Comparison of ENCODE assay signal across 1 cellular context in the genomic region with DNA sequence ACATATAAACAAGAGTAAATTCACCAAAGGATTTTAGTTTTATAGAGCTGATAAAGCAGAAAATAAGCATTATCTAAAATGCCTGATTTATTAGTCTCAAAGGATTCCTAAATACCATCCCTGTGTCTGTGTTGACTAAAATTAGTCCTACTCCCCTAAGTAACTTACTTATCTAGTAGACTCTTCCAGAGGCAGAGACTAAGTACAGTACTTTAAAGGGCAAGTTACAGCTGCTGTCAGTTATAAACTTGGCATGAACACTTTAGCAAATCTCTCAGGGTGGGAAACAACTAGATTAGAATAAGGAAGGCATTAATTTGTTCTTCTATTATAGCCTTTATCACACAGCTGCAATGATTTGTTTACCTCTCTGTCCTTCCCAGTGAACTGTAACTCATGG.
TF ChIP-seq lines count a peak whose summit lies in the region.

No MANE protein-coding gene starts in this region.

TF ChIP-seq in GM12878, 131 proteins besides CTCF, POLR2A, EP300 and RAD21 (continued from another document):
- TF ChIP-seq TCF3 (IDR thresholded peaks at IDR 0.05; ENCODE audit: borderline replicate concordance, insufficient read depth, low read depth, low read length), result no peak
- TF ChIP-seq, protein P1, sequence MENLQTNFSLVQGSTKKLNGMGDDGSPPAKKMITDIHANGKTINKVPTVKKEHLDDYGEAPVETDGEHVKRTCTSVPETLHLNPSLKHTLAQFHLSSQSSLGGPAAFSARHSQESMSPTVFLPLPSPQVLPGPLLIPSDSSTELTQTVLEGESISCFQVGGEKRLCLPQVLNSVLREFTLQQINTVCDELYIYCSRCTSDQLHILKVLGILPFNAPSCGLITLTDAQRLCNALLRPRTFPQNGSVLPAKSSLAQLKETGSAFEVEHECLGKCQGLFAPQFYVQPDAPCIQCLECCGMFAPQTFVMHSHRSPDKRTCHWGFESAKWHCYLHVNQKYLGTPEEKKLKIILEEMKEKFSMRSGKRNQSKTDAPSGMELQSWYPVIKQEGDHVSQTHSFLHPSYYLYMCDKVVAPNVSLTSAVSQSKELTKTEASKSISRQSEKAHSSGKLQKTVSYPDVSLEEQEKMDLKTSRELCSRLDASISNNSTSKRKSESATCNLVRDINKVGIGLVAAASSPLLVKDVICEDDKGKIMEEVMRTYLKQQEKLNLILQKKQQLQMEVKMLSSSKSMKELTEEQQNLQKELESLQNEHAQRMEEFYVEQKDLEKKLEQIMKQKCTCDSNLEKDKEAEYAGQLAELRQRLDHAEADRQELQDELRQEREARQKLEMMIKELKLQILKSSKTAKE (IDR thresholded peaks at IDR 0.05; ENCODE audit: low read depth, poor library complexity, severe bottlenecking), result no peak
- TF ChIP-seq MXI1 (IDR thresholded peaks at IDR 0.05; ENCODE audit: low read depth, low read length), result no peak
- no peak for TF ChIP-seq BMI1 (IDR thresholded peaks at IDR 0.05; ENCODE audit: borderline replicate concordance)
- no peak for TF ChIP-seq TBL1XR1 (IDR thresholded peaks at IDR 0.05; ENCODE audit: low read depth, low read length)
- no peak for TF ChIP-seq RUNX3 (IDR thresholded peaks at IDR 0.05; ENCODE audit: low read length)
- no peak for TF ChIP-seq RB1 (IDR thresholded peaks at IDR 0.05; ENCODE audit: borderline replicate concordance)
- no peak for TF ChIP-seq SMAD1 (IDR thresholded peaks at IDR 0.05; ENCODE audit: low read depth, partially characterized antibody)
